In genomic region chr10:102661614-102662133, GRCh38 we compare ENCODE assay signal across 1 cellular context.
TF ChIP-seq lines count a peak whose summit lies in the region.

No MANE protein-coding gene starts in this region.

TF ChIP-seq in HepG2, 621 proteins besides CTCF, POLR2A, EP300 and RAD21:
- no peak for TF ChIP-seq SAP130 (CRISPR knock-in tag; IDR thresholded peaks at IDR 0.05; ENCODE audit: low read depth)
- TF ChIP-seq, protein P1, sequence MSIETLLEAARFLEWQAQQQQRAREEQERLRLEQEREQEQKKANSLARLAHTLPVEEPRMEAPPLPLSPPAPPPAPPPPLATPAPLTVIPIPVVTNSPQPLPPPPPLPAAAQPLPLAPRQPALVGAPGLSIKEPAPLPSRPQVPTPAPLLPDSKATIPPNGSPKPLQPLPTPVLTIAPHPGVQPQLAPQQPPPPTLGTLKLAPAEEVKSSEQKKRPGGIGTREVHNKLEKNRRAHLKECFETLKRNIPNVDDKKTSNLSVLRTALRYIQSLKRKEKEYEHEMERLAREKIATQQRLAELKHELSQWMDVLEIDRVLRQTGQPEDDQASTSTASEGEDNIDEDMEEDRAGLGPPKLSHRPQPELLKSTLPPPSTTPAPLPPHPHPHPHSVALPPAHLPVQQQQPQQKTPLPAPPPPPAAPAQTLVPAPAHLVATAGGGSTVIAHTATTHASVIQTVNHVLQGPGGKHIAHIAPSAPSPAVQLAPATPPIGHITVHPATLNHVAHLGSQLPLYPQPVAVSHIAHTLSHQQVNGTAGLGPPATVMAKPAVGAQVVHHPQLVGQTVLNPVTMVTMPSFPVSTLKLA (IDR thresholded peaks at IDR 0.05) = no peak
- TF ChIP-seq ZNF549 (CRISPR knock-in tag; IDR thresholded peaks at IDR 0.05) = no peak
- TF ChIP-seq JDP2 (CRISPR knock-in tag; IDR thresholded peaks at IDR 0.05; ENCODE audit: borderline replicate concordance) = no peak
- TF ChIP-seq, protein P2, sequence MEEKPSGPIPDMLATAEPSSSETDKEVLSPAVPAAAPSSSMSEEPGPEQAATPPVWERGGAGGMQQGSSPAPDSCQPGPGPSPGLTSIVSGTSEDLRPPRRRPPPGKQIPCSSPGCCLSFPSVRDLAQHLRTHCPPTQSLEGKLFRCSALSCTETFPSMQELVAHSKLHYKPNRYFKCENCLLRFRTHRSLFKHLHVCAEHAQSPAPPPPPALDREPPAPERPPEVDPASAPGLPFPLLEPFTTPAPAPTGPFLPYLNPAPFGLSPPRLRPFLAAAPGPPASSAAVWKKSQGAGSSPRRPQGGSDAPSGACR (CRISPR knock-in tag; IDR thresholded peaks at IDR 0.05) = no peak
- TF ChIP-seq ZNF883 (CRISPR knock-in tag; IDR thresholded peaks at IDR 0.05; ENCODE audit: not compliant biosample characterization) = no peak
- no peak for TF ChIP-seq MED8 (CRISPR knock-in tag; IDR thresholded peaks at IDR 0.05; ENCODE audit: insufficient replicate concordance)
- no peak for TF ChIP-seq KDM5A (IDR thresholded peaks at IDR 0.05; ENCODE audit: borderline replicate concordance, low read length)
- TF ChIP-seq, protein P3, sequence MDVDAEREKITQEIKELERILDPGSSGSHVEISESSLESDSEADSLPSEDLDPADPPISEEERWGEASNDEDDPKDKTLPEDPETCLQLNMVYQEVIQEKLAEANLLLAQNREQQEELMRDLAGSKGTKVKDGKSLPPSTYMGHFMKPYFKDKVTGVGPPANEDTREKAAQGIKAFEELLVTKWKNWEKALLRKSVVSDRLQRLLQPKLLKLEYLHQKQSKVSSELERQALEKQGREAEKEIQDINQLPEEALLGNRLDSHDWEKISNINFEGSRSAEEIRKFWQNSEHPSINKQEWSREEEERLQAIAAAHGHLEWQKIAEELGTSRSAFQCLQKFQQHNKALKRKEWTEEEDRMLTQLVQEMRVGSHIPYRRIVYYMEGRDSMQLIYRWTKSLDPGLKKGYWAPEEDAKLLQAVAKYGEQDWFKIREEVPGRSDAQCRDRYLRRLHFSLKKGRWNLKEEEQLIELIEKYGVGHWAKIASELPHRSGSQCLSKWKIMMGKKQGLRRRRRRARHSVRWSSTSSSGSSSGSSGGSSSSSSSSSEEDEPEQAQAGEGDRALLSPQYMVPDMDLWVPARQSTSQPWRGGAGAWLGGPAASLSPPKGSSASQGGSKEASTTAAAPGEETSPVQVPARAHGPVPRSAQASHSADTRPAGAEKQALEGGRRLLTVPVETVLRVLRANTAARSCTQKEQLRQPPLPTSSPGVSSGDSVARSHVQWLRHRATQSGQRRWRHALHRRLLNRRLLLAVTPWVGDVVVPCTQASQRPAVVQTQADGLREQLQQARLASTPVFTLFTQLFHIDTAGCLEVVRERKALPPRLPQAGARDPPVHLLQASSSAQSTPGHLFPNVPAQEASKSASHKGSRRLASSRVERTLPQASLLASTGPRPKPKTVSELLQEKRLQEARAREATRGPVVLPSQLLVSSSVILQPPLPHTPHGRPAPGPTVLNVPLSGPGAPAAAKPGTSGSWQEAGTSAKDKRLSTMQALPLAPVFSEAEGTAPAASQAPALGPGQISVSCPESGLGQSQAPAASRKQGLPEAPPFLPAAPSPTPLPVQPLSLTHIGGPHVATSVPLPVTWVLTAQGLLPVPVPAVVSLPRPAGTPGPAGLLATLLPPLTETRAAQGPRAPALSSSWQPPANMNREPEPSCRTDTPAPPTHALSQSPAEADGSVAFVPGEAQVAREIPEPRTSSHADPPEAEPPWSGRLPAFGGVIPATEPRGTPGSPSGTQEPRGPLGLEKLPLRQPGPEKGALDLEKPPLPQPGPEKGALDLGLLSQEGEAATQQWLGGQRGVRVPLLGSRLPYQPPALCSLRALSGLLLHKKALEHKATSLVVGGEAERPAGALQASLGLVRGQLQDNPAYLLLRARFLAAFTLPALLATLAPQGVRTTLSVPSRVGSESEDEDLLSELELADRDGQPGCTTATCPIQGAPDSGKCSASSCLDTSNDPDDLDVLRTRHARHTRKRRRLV (CRISPR knock-in tag; IDR thresholded peaks at IDR 0.05) = no peak
- TF ChIP-seq MTERF4 (CRISPR knock-in tag; IDR thresholded peaks at IDR 0.05) = no peak
- TF ChIP-seq ZNF383 (CRISPR knock-in tag; IDR thresholded peaks at IDR 0.05; ENCODE audit: borderline replicate concordance) = 0 out of 2 replicates have a peak, but pooled peaks have one; percentile 41
- no peak for TF ChIP-seq YEATS2 (CRISPR knock-in tag; IDR thresholded peaks at IDR 0.05; ENCODE audit: borderline replicate concordance)
- no peak for TF ChIP-seq ZNF83 (CRISPR knock-in tag; IDR thresholded peaks at IDR 0.05; ENCODE audit: borderline replicate concordance)
- 0 out of 2 replicates have a peak, but pooled peaks have one; percentile 1 for TF ChIP-seq TOPORS (CRISPR knock-in tag; IDR thresholded peaks at IDR 0.05)
- TF ChIP-seq ATF2 (CRISPR knock-in tag; IDR thresholded peaks at IDR 0.05) = no peak
- TF ChIP-seq PCBP2 (optimal IDR thresholded peaks at IDR 0.05; ENCODE audit: low read depth, low read length, poor library complexity, severe bottlenecking) = no peak
- 0 out of 2 replicates have a peak, but pooled peaks have one; percentile 7 for TF ChIP-seq ZFY (CRISPR knock-in tag; IDR thresholded peaks at IDR 0.05)
- no peak for TF ChIP-seq ZEB1 (IDR thresholded peaks at IDR 0.05; ENCODE audit: insufficient replicate concordance, low read depth)
- TF ChIP-seq ZNF713 (CRISPR knock-in tag; IDR thresholded peaks at IDR 0.05) = no peak
- no peak for TF ChIP-seq GMEB2 (CRISPR knock-in tag; IDR thresholded peaks at IDR 0.05; ENCODE audit: low read depth)
- TF ChIP-seq, protein P4, sequence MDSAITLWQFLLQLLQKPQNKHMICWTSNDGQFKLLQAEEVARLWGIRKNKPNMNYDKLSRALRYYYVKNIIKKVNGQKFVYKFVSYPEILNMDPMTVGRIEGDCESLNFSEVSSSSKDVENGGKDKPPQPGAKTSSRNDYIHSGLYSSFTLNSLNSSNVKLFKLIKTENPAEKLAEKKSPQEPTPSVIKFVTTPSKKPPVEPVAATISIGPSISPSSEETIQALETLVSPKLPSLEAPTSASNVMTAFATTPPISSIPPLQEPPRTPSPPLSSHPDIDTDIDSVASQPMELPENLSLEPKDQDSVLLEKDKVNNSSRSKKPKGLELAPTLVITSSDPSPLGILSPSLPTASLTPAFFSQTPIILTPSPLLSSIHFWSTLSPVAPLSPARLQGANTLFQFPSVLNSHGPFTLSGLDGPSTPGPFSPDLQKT (CRISPR knock-in tag; IDR thresholded peaks at IDR 0.05; ENCODE audit: borderline replicate concordance) = no peak
- TF ChIP-seq ZBTB44 (CRISPR knock-in tag; IDR thresholded peaks at IDR 0.05) = no peak
- TF ChIP-seq PAX8 (CRISPR knock-in tag; IDR thresholded peaks at IDR 0.05; ENCODE audit: borderline replicate concordance) = no peak
- TF ChIP-seq HHEX (CRISPR knock-in tag; IDR thresholded peaks at IDR 0.05) = no peak
- no peak for TF ChIP-seq KAT7 (CRISPR knock-in tag; IDR thresholded peaks at IDR 0.05; ENCODE audit: borderline replicate concordance)
- no peak for TF ChIP-seq ATF3 (CRISPR knock-in tag; IDR thresholded peaks at IDR 0.05)
- TF ChIP-seq ZBTB39 (CRISPR knock-in tag; IDR thresholded peaks at IDR 0.05) = no peak
- TF ChIP-seq KMT2A (CRISPR knock-in tag; IDR thresholded peaks at IDR 0.05) = no peak
- TF ChIP-seq, protein P5, sequence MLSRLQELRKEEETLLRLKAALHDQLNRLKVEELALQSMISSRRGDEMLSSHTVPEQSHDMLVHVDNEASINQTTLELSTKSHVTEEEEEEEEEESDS (CRISPR knock-in tag; IDR thresholded peaks at IDR 0.05; ENCODE audit: borderline replicate concordance) = no peak
- 0 out of 2 replicates have a peak, but pooled peaks have one; percentile 14 for TF ChIP-seq ZNF431 (CRISPR knock-in tag; IDR thresholded peaks at IDR 0.05; ENCODE audit: borderline replicate concordance, low read depth)
- TF ChIP-seq GPN1 (CRISPR knock-in tag; IDR thresholded peaks at IDR 0.05; ENCODE audit: borderline replicate concordance) = no peak
TF ChIP-seq in HepG2: peak in this region for 4.
